34 cellular contexts compared by ENCODE assay signal in genomic region chr3:127329647-127330285, GRCh38. TPM values are rescaled to one million over a fixed set of nuclear protein-coding genes. Genes with fewer than 3 reads are reported as not detected.
"Had no signal": no experiment of that assay in that cellular context is flagged by ENCODE, and none has a peak within 500 bp of the region (broad histone marks: within the 10 kb centered on the region; RNA-seq: fewer than 3 reads in every experiment).

No MANE protein-coding gene starts in this region.

- H3K4me1 ChIP-seq: pancreas, psoas muscle, right lobe of liver, sigmoid colon, stomach, thyroid gland, tibial nerve, upper lobe of left lung, vagina had no signal

- H3K9me3 ChIP-seq: neutrophil, thyroid gland had no signal

- FAIRE-seq: pancreas, urothelium cell line had no signal

- H3K36me3 ChIP-seq: neutrophil, pancreas, right lobe of liver, sigmoid colon, stomach, thoracic aorta, thyroid gland, tibial nerve, upper lobe of left lung, vagina had no signal

- DNase-seq: naive thymus-derived CD8-positive, alpha-beta T cell; nephron progenitor cell; nucleus accumbens; pancreas; posterior cingulate gyrus; psoas muscle; right cardiac atrium; right lobe of liver; sigmoid colon; stimulated activated CD4-positive, alpha-beta T cell treated with anti-CD3 and anti-CD28 coated beads, Interleukin-15, amount 100 ng/mL, for 24 hours; stimulated activated CD4-positive, alpha-beta T cell treated with anti-CD3 and anti-CD28 coated beads, Interleukin-2, amount 100 ng/mL, for 24 hours; stimulated activated CD4-positive, alpha-beta T cell treated with anti-CD3 and anti-CD28 coated beads, Interleukin-2, amount 100 ng/mL, for 48 hours; stimulated activated CD4-positive, alpha-beta T cell treated with anti-CD3 and anti-CD28 coated beads, Interleukin-4, amount 100 ng/mL, for 24 hours; stimulated activated naive B cell treated with anti-CD40 and anti-IgM and Interleukin-4, amounts not matched to agents 10 μg/mL and 1 μg/mL and 100 μg/mL, for 72 hours; stimulated activated naive CD4-positive, alpha-beta T cell treated with Interleukin-2 at 50 U/mL for 16 hours; stomach; thyroid gland; trophoblast cell; upper lobe of left lung had no signal

- H3K27me3 ChIP-seq: neutrophil, pancreas, right lobe of liver, stomach, thyroid gland, tibial nerve, upper lobe of left lung, vagina had no signal

- H3K27ac ChIP-seq: neutrophil, pancreas, psoas muscle, right lobe of liver, sigmoid colon, skin epidermis, stomach, thoracic aorta, thyroid gland, tibial nerve, upper lobe of left lung, vagina had no signal

- H3K4me3 ChIP-seq: pancreas, psoas muscle, right lobe of liver, sigmoid colon, skin epidermis, stomach, thoracic aorta, thyroid gland, tibial nerve, upper lobe of left lung, vagina had no signal

RNA-seq across cellular contexts. Expression of gene PRR20G, which starts 41.9 kb away (rescaled TPM):
- total RNA-seq: naive thymus-derived CD8-positive, alpha-beta T cell; natural killer cell treated with Interleukin-12 subunit alpha and Interleukin-12 subunit beta and Interleukin-15 and Interleukin-18, amount 100 ng/mL, for 72 hours; neural crest cell; omental fat pad; osteocyte; pancreas; progenitor cell of endocrine pancreas; psoas muscle; renal cortical epithelial cell; right cardiac atrium; right lobe of liver; sigmoid colon; stomach; subcutaneous adipose tissue; temporal lobe; thoracic aorta; thyroid gland; tibial nerve; upper lobe of left lung; ureter; vagina had no signal
- polyA plus RNA-seq: naive thymus-derived CD8-positive, alpha-beta T cell; pancreas; psoas muscle; right cardiac atrium; sigmoid colon; stomach had no signal
